Comparison of ENCODE assay signal across 8 cellular contexts in genomic region chr7:138460176-138460648, GRCh38.
A peak's percentile ranks its signal among the peaks of the same experiment; 100 is the strongest.
DNase-seq lines count a peak whose midpoint lies in the region; ATAC-seq lines count a peak whose summit lies in the region.

Gene TRIM24 (plus strand): TSS chr7:138460259. CDS start chr7:138460549, 290 bp downstream.

- H3K27ac Mint-ChIP-seq in activated naive CD4-positive, alpha-beta T cell treated with anti-CD3 and anti-CD28 coated beads, Interleukin-2, amount 10 ng/mL, durations not matched to agents 7 days and 5 days: peak within 1 kb of the TSS; percentile 96

- CTCF ChIA-PET in activated naive CD4-positive, alpha-beta T cell treated with anti-CD3 and anti-CD28 coated beads, Interleukin-2, amount 10 ng/mL, durations not matched to agents 7 days and 5 days (lab: Charles Lee): interaction anchor here (0.6 kb wide), 1 partner anchor 1833 kb away, joined by 3 read pairs; no protein-coding TSS in a partner anchor

- H3K27me3 Mint-ChIP-seq in activated naive CD4-positive, alpha-beta T cell treated with anti-CD3 and anti-CD28 coated beads, Interleukin-2, amount 10 ng/mL, durations not matched to agents 7 days and 5 days: no peaks in the 10 kb centered on the region

- peak within 1 kb of the TSS; percentile 87 for H3K4me3 Mint-ChIP-seq in activated naive CD4-positive, alpha-beta T cell treated with anti-CD3 and anti-CD28 coated beads, Interleukin-2, amount 10 ng/mL, durations not matched to agents 7 days and 5 days

- H3K9me3 Mint-ChIP-seq in activated naive CD4-positive, alpha-beta T cell treated with anti-CD3 and anti-CD28 coated beads, Interleukin-2, amount 10 ng/mL, durations not matched to agents 7 days and 5 days: no peaks in the 10 kb centered on the region

- no peaks in the 10 kb centered on the region for H3K27me3 ChIP-seq in iPS-15b (ENCODE audit: control insufficient read depth, insufficient read depth, low read length)

- peaks cover 12% of the 10 kb centered on the region for H3K36me3 Mint-ChIP-seq in activated naive CD4-positive, alpha-beta T cell treated with anti-CD3 and anti-CD28 coated beads, Interleukin-2, amount 10 ng/mL, durations not matched to agents 7 days and 5 days

- H3K4me3 ChIP-seq in iPS-15b (ENCODE audit: low read depth, low read length): peak within 1 kb of the TSS; percentile 98

- H3K9me3 ChIP-seq in iPS-15b (ENCODE audit: control insufficient read depth, insufficient read depth, low read length): no peaks in the 10 kb centered on the region

- H3K4me1 ChIP-seq in iPS-15b (ENCODE audit: control insufficient read depth, insufficient read depth, low read length): peaks cover 13% of the 10 kb centered on the region

- ATAC-seq in HG02852 (IDR thresholded peaks at IDR 0.05; ENCODE audit: unreplicated experiment): peak; percentile 71

- no peak for DNase-seq in activated naive CD4-positive, alpha-beta T cell treated with anti-CD3 and anti-CD28 coated beads, Interleukin-2, amount 10 ng/mL, durations not matched to agents 7 days and 5 days
- DNase-seq in activated naive CD4-positive, alpha-beta T cell treated with Interleukin-2 at 50 U/mL for 16 hours: no peak
- DNase-seq in NCI-H226: peak; percentile 92
- DNase-seq in amniotic epithelial cell (ENCODE audit: low read depth): peak; percentile 97
- peak; percentile 91 to 95 for DNase-seq in stimulated activated CD8-positive, alpha-beta memory T cell treated with anti-CD3 and anti-CD28 coated beads, Interleukin-2, amount 100 ng/mL, for 48 hours (ENCODE audit: low read depth in 2 of 2)
- no peak for DNase-seq in AG20443 (ENCODE audit: low spot score)

- peak within 1 kb of the TSS; percentile 91 for H3K9ac ChIP-seq in iPS-15b (ENCODE audit: low read depth, low read length)

- H3K4me1 Mint-ChIP-seq in activated naive CD4-positive, alpha-beta T cell treated with anti-CD3 and anti-CD28 coated beads, Interleukin-2, amount 10 ng/mL, durations not matched to agents 7 days and 5 days: peaks cover 36% of the 10 kb centered on the region

- H3K36me3 ChIP-seq in iPS-15b (ENCODE audit: control insufficient read depth, insufficient read depth, low read length): no peaks in the 10 kb centered on the region

Comparison
In these comparisons a context has a peak if more than half of its experiments do, and no peak if none do; other contexts are left out.
1. DNase-seq: peak in NCI-H226 (single experiment), amniotic epithelial cell (single experiment) and stimulated activated CD8-positive, alpha-beta memory T cell treated with anti-CD3 and anti-CD28 coated beads, Interleukin-2, amount 100 ng/mL, for 48 hours (2 of 2); none in activated naive CD4-positive, alpha-beta T cell treated with anti-CD3 and anti-CD28 coated beads, Interleukin-2, amount 10 ng/mL, durations not matched to agents 7 days and 5 days (single experiment), activated naive CD4-positive, alpha-beta T cell treated with Interleukin-2 at 50 U/mL for 16 hours (single experiment) and AG20443 (single experiment).